1 cellular context compared by ENCODE assay signal in the genomic region with DNA sequence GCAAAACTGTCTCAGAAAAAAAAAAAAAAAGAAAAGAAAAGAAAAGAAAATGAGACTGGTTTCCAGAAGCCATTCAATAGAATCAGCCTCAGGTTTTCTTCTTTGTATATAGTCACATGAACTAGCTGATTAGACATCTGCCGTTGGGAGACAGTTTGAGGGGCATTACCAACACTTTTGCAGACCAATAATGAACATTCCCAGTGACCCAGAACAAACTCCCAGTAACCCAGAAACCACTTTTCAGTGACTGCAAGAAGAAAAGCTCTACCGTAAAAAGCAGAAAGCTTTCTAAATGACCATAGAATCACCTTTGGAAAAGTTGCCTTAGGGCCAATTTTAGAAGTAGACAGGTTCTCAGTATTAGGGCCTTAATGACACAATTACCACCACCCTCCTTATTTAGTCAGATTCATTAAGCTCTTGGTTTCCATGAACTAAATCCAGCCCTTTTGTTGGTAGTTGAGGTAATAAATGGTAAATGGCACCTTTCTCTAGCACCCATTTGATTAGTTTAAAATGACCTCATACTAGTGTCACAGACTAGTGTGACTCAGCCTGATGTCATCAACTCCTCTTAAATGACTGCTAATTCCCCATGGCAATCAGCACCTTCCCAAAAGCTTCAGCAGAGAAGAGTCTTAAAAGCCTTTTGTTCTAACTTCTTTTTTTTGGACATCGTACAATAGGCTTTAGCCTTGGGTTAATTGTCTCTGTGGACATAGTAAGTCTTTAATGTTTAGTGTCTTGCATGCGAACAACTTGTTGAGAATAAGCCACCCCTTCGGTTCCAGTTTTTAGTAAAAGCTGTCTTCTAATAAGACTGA.
TF ChIP-seq lines count a peak whose summit lies in the region.

No MANE protein-coding gene starts in this region.

TF ChIP-seq in HEK293, 187 proteins besides CTCF, POLR2A, EP300 and RAD21 (continued from another document and continues in another):
- TF ChIP-seq, protein P1, sequence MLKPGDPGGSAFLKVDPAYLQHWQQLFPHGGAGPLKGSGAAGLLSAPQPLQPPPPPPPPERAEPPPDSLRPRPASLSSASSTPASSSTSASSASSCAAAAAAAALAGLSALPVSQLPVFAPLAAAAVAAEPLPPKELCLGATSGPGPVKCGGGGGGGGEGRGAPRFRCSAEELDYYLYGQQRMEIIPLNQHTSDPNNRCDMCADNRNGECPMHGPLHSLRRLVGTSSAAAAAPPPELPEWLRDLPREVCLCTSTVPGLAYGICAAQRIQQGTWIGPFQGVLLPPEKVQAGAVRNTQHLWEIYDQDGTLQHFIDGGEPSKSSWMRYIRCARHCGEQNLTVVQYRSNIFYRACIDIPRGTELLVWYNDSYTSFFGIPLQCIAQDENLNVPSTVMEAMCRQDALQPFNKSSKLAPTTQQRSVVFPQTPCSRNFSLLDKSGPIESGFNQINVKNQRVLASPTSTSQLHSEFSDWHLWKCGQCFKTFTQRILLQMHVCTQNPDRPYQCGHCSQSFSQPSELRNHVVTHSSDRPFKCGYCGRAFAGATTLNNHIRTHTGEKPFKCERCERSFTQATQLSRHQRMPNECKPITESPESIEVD (tag by site-specific recombination; IDR thresholded peaks at IDR 0.05) = peak; percentile 78
- TF ChIP-seq ZBTB21 (tag by site-specific recombination; IDR thresholded peaks at IDR 0.05) (peak; percentile 99), TSHZ1 (tag by site-specific recombination; IDR thresholded peaks at IDR 0.05; ENCODE audit: borderline replicate concordance) (peak; percentile 94), HOXC10 (CRISPR knock-in tag; IDR thresholded peaks at IDR 0.05) (no peak), ZNF658 (tag by site-specific recombination; IDR thresholded peaks at IDR 0.05) (no peak), ZNF654 (tag by site-specific recombination; IDR thresholded peaks at IDR 0.05; ENCODE audit: low read depth) (0 out of 2 replicates have a peak, but pooled peaks have one; percentile 11), ZNF473 (tag by site-specific recombination; IDR thresholded peaks at IDR 0.05) (no peak), ZBTB20 (tag by site-specific recombination; IDR thresholded peaks at IDR 0.05) (no peak), MEIS1 (CRISPR knock-in tag; IDR thresholded peaks at IDR 0.05; ENCODE audit: borderline replicate concordance) (no peak), ZNF521 (tag by site-specific recombination; IDR thresholded peaks at IDR 0.05) (no peak), ZNF341 (tag by site-specific recombination; IDR thresholded peaks at IDR 0.05; ENCODE audit: low read depth) (no peak), ZFP37 (tag by site-specific recombination; IDR thresholded peaks at IDR 0.05) (peak; percentile 76; the same call in 1 of the 2 replicates), ZNF19 (tag by site-specific recombination; IDR thresholded peaks at IDR 0.05; ENCODE audit: low read depth) (no peak), KLF16 (tag by site-specific recombination; IDR thresholded peaks at IDR 0.05) (0 out of 2 replicates have a peak, but pooled peaks have one; percentile 54), ZNF629 (tag by site-specific recombination; IDR thresholded peaks at IDR 0.05) (peak; percentile 100), IKZF3 (tag by site-specific recombination; IDR thresholded peaks at IDR 0.05) (peak; percentile 79), GFI1B (tag by site-specific recombination; IDR thresholded peaks at IDR 0.05) (peak; percentile 48; the same call in 1 of the 2 replicates), ZBTB10 (tag by site-specific recombination; IDR thresholded peaks at IDR 0.05) (0 out of 2 replicates have a peak, but pooled peaks have one; percentile 13), ZNF248 (tag by site-specific recombination; IDR thresholded peaks at IDR 0.05) (no peak), SALL2 (tag by site-specific recombination; IDR thresholded peaks at IDR 0.05; ENCODE audit: borderline replicate concordance) (0 out of 2 replicates have a peak, but pooled peaks have one; percentile 22), ZSCAN23 (tag by site-specific recombination; IDR thresholded peaks at IDR 0.05) (peak; percentile 85; the same call in 1 of the 2 replicates), ZFP3 (tag by site-specific recombination; IDR thresholded peaks at IDR 0.05; ENCODE audit: low read depth) (no peak), ZNF48 (tag by site-specific recombination; IDR thresholded peaks at IDR 0.05) (no peak), SCRT2 (tag by site-specific recombination; IDR thresholded peaks at IDR 0.05) (peak; percentile 83), ZNF211 (tag by site-specific recombination; IDR thresholded peaks at IDR 0.05; ENCODE audit: low read depth) (no peak), KLF10 (tag by site-specific recombination; IDR thresholded peaks at IDR 0.05) (peak; percentile 67), SCRT1 (tag by site-specific recombination; IDR thresholded peaks at IDR 0.05; ENCODE audit: borderline replicate concordance) (no peak), ZNF24 (tag by site-specific recombination; IDR thresholded peaks at IDR 0.05) (no peak; the same call in none of the 2 replicates)
- TF ChIP-seq, protein P2, sequence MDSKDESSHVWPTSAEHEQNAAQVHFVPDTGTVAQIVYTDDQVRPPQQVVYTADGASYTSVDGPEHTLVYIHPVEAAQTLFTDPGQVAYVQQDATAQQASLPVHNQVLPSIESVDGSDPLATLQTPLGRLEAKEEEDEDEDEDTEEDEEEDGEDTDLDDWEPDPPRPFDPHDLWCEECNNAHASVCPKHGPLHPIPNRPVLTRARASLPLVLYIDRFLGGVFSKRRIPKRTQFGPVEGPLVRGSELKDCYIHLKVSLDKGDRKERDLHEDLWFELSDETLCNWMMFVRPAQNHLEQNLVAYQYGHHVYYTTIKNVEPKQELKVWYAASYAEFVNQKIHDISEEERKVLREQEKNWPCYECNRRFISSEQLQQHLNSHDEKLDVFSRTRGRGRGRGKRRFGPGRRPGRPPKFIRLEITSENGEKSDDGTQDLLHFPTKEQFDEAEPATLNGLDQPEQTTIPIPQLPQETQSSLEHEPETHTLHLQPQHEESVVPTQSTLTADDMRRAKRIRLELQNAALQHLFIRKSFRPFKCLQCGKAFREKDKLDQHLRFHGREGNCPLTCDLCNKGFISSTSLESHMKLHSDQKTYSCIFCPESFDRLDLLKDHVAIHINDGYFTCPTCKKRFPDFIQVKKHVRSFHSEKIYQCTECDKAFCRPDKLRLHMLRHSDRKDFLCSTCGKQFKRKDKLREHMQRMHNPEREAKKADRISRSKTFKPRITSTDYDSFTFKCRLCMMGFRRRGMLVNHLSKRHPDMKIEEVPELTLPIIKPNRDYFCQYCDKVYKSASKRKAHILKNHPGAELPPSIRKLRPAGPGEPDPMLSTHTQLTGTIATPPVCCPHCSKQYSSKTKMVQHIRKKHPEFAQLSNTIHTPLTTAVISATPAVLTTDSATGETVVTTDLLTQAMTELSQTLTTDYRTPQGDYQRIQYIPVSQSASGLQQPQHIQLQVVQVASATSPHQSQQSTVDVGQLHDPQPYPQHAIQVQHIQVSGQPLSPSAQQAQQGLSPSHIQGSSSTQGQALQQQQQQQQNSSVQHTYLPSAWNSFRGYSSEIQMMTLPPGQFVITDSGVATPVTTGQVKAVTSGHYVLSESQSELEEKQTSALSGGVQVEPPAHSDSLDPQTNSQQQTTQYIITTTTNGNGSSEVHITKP (tag by site-specific recombination; IDR thresholded peaks at IDR 0.05) = no peak; the same call in 1 of the 2 replicates
- TF ChIP-seq, protein P3, sequence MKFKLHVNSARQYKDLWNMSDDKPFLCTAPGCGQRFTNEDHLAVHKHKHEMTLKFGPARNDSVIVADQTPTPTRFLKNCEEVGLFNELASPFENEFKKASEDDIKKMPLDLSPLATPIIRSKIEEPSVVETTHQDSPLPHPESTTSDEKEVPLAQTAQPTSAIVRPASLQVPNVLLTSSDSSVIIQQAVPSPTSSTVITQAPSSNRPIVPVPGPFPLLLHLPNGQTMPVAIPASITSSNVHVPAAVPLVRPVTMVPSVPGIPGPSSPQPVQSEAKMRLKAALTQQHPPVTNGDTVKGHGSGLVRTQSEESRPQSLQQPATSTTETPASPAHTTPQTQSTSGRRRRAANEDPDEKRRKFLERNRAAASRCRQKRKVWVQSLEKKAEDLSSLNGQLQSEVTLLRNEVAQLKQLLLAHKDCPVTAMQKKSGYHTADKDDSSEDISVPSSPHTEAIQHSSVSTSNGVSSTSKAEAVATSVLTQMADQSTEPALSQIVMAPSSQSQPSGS (tag by site-specific recombination; IDR thresholded peaks at IDR 0.05; ENCODE audit: low read depth) = peak; percentile 97
- TF ChIP-seq, protein P4, sequence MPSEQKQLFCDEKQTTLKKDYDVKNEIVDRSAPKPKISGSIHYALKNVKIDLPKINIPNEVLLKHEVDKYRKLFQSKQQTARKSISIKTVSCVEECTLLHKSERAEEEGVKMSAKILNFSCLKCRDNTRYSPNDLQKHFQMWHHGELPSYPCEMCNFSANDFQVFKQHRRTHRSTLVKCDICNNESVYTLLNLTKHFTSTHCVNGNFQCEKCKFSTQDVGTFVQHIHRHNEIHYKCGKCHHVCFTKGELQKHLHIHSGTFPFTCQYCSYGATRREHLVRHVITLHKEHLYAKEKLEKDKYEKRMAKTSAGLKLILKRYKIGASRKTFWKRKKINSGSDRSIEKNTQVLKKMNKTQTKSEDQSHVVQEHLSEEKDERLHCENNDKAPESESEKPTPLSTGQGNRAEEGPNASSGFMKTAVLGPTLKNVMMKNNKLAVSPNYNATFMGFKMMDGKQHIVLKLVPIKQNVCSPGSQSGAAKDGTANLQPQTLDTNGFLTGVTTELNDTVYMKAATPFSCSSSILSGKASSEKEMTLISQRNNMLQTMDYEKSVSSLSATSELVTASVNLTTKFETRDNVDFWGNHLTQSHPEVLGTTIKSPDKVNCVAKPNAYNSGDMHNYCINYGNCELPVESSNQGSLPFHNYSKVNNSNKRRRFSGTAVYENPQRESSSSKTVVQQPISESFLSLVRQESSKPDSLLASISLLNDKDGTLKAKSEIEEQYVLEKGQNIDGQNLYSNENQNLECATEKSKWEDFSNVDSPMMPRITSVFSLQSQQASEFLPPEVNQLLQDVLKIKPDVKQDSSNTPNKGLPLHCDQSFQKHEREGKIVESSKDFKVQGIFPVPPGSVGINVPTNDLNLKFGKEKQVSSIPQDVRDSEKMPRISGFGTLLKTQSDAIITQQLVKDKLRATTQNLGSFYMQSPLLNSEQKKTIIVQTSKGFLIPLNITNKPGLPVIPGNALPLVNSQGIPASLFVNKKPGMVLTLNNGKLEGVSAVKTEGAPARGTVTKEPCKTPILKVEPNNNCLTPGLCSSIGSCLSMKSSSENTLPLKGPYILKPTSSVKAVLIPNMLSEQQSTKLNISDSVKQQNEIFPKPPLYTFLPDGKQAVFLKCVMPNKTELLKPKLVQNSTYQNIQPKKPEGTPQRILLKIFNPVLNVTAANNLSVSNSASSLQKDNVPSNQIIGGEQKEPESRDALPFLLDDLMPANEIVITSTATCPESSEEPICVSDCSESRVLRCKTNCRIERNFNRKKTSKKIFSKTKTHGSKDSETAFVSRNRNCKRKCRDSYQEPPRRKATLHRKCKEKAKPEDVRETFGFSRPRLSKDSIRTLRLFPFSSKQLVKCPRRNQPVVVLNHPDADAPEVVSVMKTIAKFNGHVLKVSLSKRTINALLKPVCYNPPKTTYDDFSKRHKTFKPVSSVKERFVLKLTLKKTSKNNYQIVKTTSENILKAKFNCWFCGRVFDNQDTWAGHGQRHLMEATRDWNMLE (tag by site-specific recombination; conservative IDR thresholded peaks at IDR 0.05; ENCODE audit: low read depth) = peak; percentile 57; the same call in 1 of the 2 replicates
- TF ChIP-seq, protein P5, sequence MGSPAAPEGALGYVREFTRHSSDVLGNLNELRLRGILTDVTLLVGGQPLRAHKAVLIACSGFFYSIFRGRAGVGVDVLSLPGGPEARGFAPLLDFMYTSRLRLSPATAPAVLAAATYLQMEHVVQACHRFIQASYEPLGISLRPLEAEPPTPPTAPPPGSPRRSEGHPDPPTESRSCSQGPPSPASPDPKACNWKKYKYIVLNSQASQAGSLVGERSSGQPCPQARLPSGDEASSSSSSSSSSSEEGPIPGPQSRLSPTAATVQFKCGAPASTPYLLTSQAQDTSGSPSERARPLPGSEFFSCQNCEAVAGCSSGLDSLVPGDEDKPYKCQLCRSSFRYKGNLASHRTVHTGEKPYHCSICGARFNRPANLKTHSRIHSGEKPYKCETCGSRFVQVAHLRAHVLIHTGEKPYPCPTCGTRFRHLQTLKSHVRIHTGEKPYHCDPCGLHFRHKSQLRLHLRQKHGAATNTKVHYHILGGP (tag by site-specific recombination; IDR thresholded peaks at IDR 0.05) = no peak
